In genomic region chr5:170540276-170540675, GRCh38 we compare ENCODE assay signal across 15 cellular contexts. TPM values are rescaled to one million over a fixed set of nuclear protein-coding genes. Genes with fewer than 3 reads are reported as not detected.
DNase-seq lines count a peak whose midpoint lies in the region; TF ChIP-seq lines count a peak whose summit lies in the region.
"Had no signal": no experiment of that assay in that cellular context is flagged by ENCODE, and none has a peak within 500 bp of the region (broad histone marks: within the 10 kb centered on the region; RNA-seq: fewer than 3 reads in every experiment).

No MANE protein-coding gene starts in this region.

- H3K4me2 ChIP-seq in BLaER1 treated with 17β-estradiol and CSF1 and Interleukin-3, amounts not matched to agents 10 nM and 100 nM: peak overlapping the region in 9 of 11 experiments; percentile 70 to 88 (median 80); a peak in 14 of 22 replicates
- H3K4me2 ChIP-seq: A549 had no signal

- no peaks in the 10 kb centered on the region for H4K20me1 ChIP-seq in BLaER1 treated with 17β-estradiol and CSF1 and Interleukin-3, amounts not matched to agents 10 nM and 100 nM

- TF ChIP-seq CTCF in sigmoid colon (IDR thresholded peaks at IDR 0.05): no peak

- no peak overlapping the region; a peak in 1 of 22 replicates for H3K9ac ChIP-seq in BLaER1 treated with 17β-estradiol and CSF1 and Interleukin-3, amounts not matched to agents 10 nM and 100 nM

- 39 to 82% methylated on average over 1 of the region's 1 CpG for WGBS in sigmoid colon, 2 donors

- TF ChIP-seq POLR2A in sigmoid colon (IDR thresholded peaks at IDR 0.05): no peak

- no peak for TF ChIP-seq EP300 in sigmoid colon (IDR thresholded peaks at IDR 0.05)

- peaks cover 15 to 62% (median 40%) of the 10 kb centered on the region in 10 experiments for H3K4me1 ChIP-seq in BLaER1 treated with 17β-estradiol and CSF1 and Interleukin-3, amounts not matched to agents 10 nM and 100 nM
- H3K4me1 ChIP-seq in sigmoid colon: no peaks in the 10 kb centered on the region
- H3K4me1 ChIP-seq: BE2C had no signal

- peaks cover 2 to 7% (median 6%) of the 10 kb centered on the region in 11 experiments; a peak in 20 of 22 replicates for H3K9me3 ChIP-seq in BLaER1 treated with 17β-estradiol and CSF1 and Interleukin-3, amounts not matched to agents 10 nM and 100 nM (replicated peaks in 1 of 11)
- peaks cover 0 to 4% (median 0%) of the 10 kb centered on the region in 4 donors for H3K9me3 ChIP-seq in sigmoid colon
- H3K9me3 ChIP-seq: BE2C had no signal

- no peak overlapping the region for H3K4me3 ChIP-seq in BLaER1 treated with 17β-estradiol and CSF1 and Interleukin-3, amounts not matched to agents 10 nM and 100 nM
- no peak overlapping the region for H3K4me3 ChIP-seq in sigmoid colon
- H3K4me3 ChIP-seq: A549 had no signal

- H3K27me3 ChIP-seq in BLaER1 treated with 17β-estradiol and CSF1 and Interleukin-3, amounts not matched to agents 10 nM and 100 nM: peaks cover 0 to 5% (median under 1%) of the 10 kb centered on the region in 11 experiments; a peak in 5 of 22 replicates
- H3K27me3 ChIP-seq in sigmoid colon: peaks cover 0 to 3% (median 0%) of the 10 kb centered on the region in 3 donors

- no peaks in the 10 kb centered on the region for H3K36me3 ChIP-seq in BLaER1 treated with 17β-estradiol and CSF1 and Interleukin-3, amounts not matched to agents 10 nM and 100 nM
- no peaks in the 10 kb centered on the region for H3K36me3 ChIP-seq in sigmoid colon
- H3K36me3 ChIP-seq: BE2C had no signal

- peak overlapping the region in 4 of 11 experiments; percentile 45 to 65 (median 56); a peak in 4 of 22 replicates for H3K27ac ChIP-seq in BLaER1 treated with 17β-estradiol and CSF1 and Interleukin-3, amounts not matched to agents 10 nM and 100 nM
- no peak overlapping the region for H3K27ac ChIP-seq in sigmoid colon
- H3K27ac ChIP-seq: A549 had no signal

- DNase-seq in NCI-H69 (lab: John Stamatoyannopoulos, UW): peak; percentile 69
- DNase-seq in left kidney (ENCODE audit: low read depth, low spot score): peak; percentile 63
- peak; percentile 40 for DNase-seq in sigmoid colon
- DNase-seq in activated CD8-positive, alpha-beta memory T cell treated with anti-CD3 and anti-CD28 coated beads, Interleukin-2, amount 50 U/mL, for 4 hours: no peak
- DNase-seq in OCI-M1 (lab: John Stamatoyannopoulos, UW): no peak
- DNase-seq: BE2C; CD8-positive, alpha-beta T cell; COR-L47; DMS153; DND-41; GF-D8 had no signal

- intact Hi-C loops in sigmoid colon (cut with DNase I): no loop called here

RNA-seq across cellular contexts. Expression of gene KCNIP1, which starts 36.5 kb away (rescaled TPM):
- 1 to 10 TPM in 3 of 4 donors, under 1 TPM in 1; 0.49 to 2.8 (median 1.3) TPM for total RNA-seq in sigmoid colon
- polyA plus RNA-seq in sigmoid colon: under 1 TPM in 1 of 3 donors, not detected in 2; 0.28 TPM
- total RNA-seq: CD8-positive, alpha-beta T cell had no signal
- polyA plus RNA-seq: A549, AG04450, CD14-positive monocyte had no signal

Comparison
In these comparisons a context has a peak if more than half of its experiments do, and no peak if none do; other contexts are left out.
1. DNase-seq: peak in NCI-H69 (single experiment), left kidney (single experiment) and sigmoid colon (single experiment); none in activated CD8-positive, alpha-beta memory T cell treated with anti-CD3 and anti-CD28 coated beads, Interleukin-2, amount 50 U/mL, for 4 hours (single experiment) and OCI-M1 (single experiment).